Comparison of ENCODE assay signal across 25 cellular contexts in the genomic region with DNA sequence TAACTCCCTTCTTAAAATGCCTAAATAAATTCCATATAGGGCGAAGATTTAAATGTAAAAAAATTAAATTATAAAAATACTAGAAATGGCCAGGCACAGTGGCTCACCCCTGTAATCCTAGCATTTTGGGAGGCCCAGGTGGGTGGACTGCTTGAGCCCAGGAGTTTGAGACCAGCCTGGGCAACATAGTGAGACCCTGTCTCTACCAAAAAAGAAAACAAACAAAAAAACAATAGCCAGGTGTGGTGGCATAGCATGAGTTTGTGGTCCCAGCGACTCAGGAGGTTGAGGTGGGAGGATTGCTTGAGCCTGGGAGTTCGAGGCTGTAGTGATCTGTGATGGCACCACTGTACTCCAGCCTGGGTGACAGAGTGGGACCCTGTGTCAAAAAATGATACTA. TPM values are rescaled to one million over a fixed set of nuclear protein-coding genes. Genes with fewer than 3 reads are reported as not detected.
DNase-seq lines count a peak whose midpoint lies in the region; ATAC-seq and TF ChIP-seq lines count a peak whose summit lies in the region.
"Had no signal": no experiment of that assay in that cellular context is flagged by ENCODE, and none has a peak within 500 bp of the region (broad histone marks: within the 10 kb centered on the region; RNA-seq: fewer than 3 reads in every experiment).

No MANE protein-coding gene starts in this region.

- H3K4me1 ChIP-seq in heart left ventricle (peaks cover 0 to 64% (median 37%) of the 10 kb centered on the region in 12 donors), heart right ventricle (peaks cover 5 to 71% (median 46%) of the 10 kb centered on the region in 9 donors), adipocyte (ENCODE audit: control insufficient read depth, insufficient read depth, low read length) (peaks cover 84% of the 10 kb centered on the region), mesenchymal stem cell (ENCODE audit: control insufficient read depth, insufficient read depth, low read depth, low read length) (peaks cover 2% of the 10 kb centered on the region), skeletal muscle satellite cell (ENCODE audit: control insufficient read depth, insufficient read depth, low read length) (peaks cover 58% of the 10 kb centered on the region)

- H3K9me3 ChIP-seq in heart left ventricle = peaks cover 0 to 3% (median 0%) of the 10 kb centered on the region in 12 donors
- H3K9me3 ChIP-seq in heart right ventricle = no peaks in the 10 kb centered on the region
- no peaks in the 10 kb centered on the region for H3K9me3 ChIP-seq in adipocyte (ENCODE audit: control insufficient read depth, low read length)
- peaks cover 3% of the 10 kb centered on the region for H3K9me3 ChIP-seq in mesenchymal stem cell (ENCODE audit: control insufficient read depth, low read length)
- H3K9me3 ChIP-seq in skeletal muscle satellite cell (replicated peaks; ENCODE audit: low read length) = peaks cover under 1% of the 10 kb centered on the region

- H2BK15ac ChIP-seq in mesenchymal stem cell (ENCODE audit: low read depth, poor library complexity, severe bottlenecking) = no peak overlapping the region

- H2AFZ ChIP-seq in mesenchymal stem cell (ENCODE audit: low read depth, low read length) = no peak overlapping the region

- peak overlapping the region; percentile 64 for H3K9ac ChIP-seq in adipocyte (ENCODE audit: low read length)
- H3K9ac ChIP-seq in mesenchymal stem cell (ENCODE audit: low read length) = peak overlapping the region; percentile 65
- peak overlapping the region; percentile 55 for H3K9ac ChIP-seq in skeletal muscle satellite cell (ENCODE audit: low read depth, low read length)

- H3K4me2 ChIP-seq in mesenchymal stem cell (ENCODE audit: low read length, poor library complexity, severe bottlenecking) = no peak overlapping the region
- H3K4me2 ChIP-seq in skeletal muscle satellite cell (ENCODE audit: low read length) = no peak overlapping the region

- peak overlapping the region in 1 of 2 experiments; percentile 89 for H3K23ac ChIP-seq in mesenchymal stem cell (ENCODE audit: low read length in 2 of 2)

- H3K27ac ChIP-seq in heart left ventricle (peak overlapping the region in 7 of 12 donors; percentile 7 to 95 (median 56)), heart right ventricle (peak overlapping the region in 5 of 10 donors; percentile 43 to 96 (median 59)), mesenchymal stem cell (ENCODE audit: low read length, poor library complexity, severe bottlenecking) (no peak overlapping the region)
- H3K27ac ChIP-seq: 22Rv1 had no signal

- ATAC-seq in heart left ventricle (no peak), heart right ventricle (no peak), T-cell (replicated peaks in 1 of 4) (no peak), HG03469 (IDR thresholded peaks at IDR 0.05; ENCODE audit: unreplicated experiment) (no peak)
- ATAC-seq in activated CD8-positive, alpha-beta T cell treated with anti-CD3 and anti-CD28 coated beads, Interleukin-2, amount 10 ng/mL, durations not matched to agents 7 days and 5 days = no peak
- ATAC-seq: GM12878 had no signal

- H2AK5ac ChIP-seq in mesenchymal stem cell (ENCODE audit: low read length, severe bottlenecking) = no peak overlapping the region

- TF ChIP-seq POLR2A in heart left ventricle (IDR thresholded peaks at IDR 0.05) = no peak

- TF ChIP-seq CTCF in heart left ventricle (IDR thresholded peaks at IDR 0.05) (no peak), heart right ventricle (IDR thresholded peaks at IDR 0.05) (no peak)

- H3K36me3 ChIP-seq in heart left ventricle = no peaks in the 10 kb centered on the region
- H3K36me3 ChIP-seq in heart right ventricle = no peaks in the 10 kb centered on the region
- peaks cover 9% of the 10 kb centered on the region for H3K36me3 ChIP-seq in adipocyte (ENCODE audit: control insufficient read depth, insufficient read depth, low read length, severe bottlenecking)
- no peaks in the 10 kb centered on the region for H3K36me3 ChIP-seq in mesenchymal stem cell (ENCODE audit: control insufficient read depth in 1 of 2, insufficient read depth in 2 of 2, low read depth in 1 of 2, low read length in 2 of 2)
- H3K36me3 ChIP-seq in skeletal muscle satellite cell (ENCODE audit: insufficient read depth, low read length) = no peaks in the 10 kb centered on the region
- H3K36me3 ChIP-seq: MG63 had no signal

- intact Hi-C loops in heart left ventricle (cut with DNase I) = no loop called here
- intact Hi-C loops in heart right ventricle (cut with DNase I) = no loop called here

- POLR2A ChIA-PET in T-cell (lab: Charles Lee) = no interaction called here
- POLR2A ChIA-PET in activated CD8-positive, alpha-beta T cell treated with anti-CD3 and anti-CD28 coated beads, Interleukin-2, amount 10 ng/mL, durations not matched to agents 7 days and 5 days (lab: Charles Lee) = no interaction called here

- no peak overlapping the region for H2BK5ac ChIP-seq in mesenchymal stem cell (ENCODE audit: low read depth, low read length, poor library complexity, severe bottlenecking)

- no peaks in the 10 kb centered on the region for H3K9me3 Mint-ChIP-seq in T-cell
- H3K9me3 Mint-ChIP-seq in activated CD8-positive, alpha-beta T cell treated with anti-CD3 and anti-CD28 coated beads, Interleukin-2, amount 10 ng/mL, durations not matched to agents 7 days and 5 days (ENCODE audit: insufficient read depth) = no peaks in the 10 kb centered on the region
- H3K9me3 Mint-ChIP-seq: CD8-positive, alpha-beta memory T cell had no signal

- CTCF ChIA-PET in T-cell (lab: Charles Lee) = interaction anchor here in 1 of 2 donors (0.6 kb wide), 1 partner anchor 399 kb away, joined by 4 read pairs; no protein-coding TSS in a partner anchor
- CTCF ChIA-PET in activated CD8-positive, alpha-beta T cell treated with anti-CD3 and anti-CD28 coated beads, Interleukin-2, amount 10 ng/mL, durations not matched to agents 7 days and 5 days (lab: Charles Lee) = interaction anchor here (1.2 to 1.6 kb wide), 2 partner anchors 97 to 102 kb away, joined by 5 to 6 read pairs; a partner anchor contains a TSS

- H3K36me3 Mint-ChIP-seq in T-cell = no peaks in the 10 kb centered on the region
- H3K36me3 Mint-ChIP-seq in activated CD8-positive, alpha-beta T cell treated with anti-CD3 and anti-CD28 coated beads, Interleukin-2, amount 10 ng/mL, durations not matched to agents 7 days and 5 days (ENCODE audit: low read depth) = no peaks in the 10 kb centered on the region
- H3K36me3 Mint-ChIP-seq: CD8-positive, alpha-beta memory T cell had no signal

- no peak overlapping the region for H3K14ac ChIP-seq in mesenchymal stem cell (ENCODE audit: low read length in 2 of 2)

- H3K18ac ChIP-seq in mesenchymal stem cell (ENCODE audit: low read depth in 1 of 2, low read length in 2 of 2) = peak overlapping the region in 1 of 2 experiments; percentile 21

- H3K4me3 ChIP-seq in heart left ventricle = no peak overlapping the region
- no peak overlapping the region for H3K4me3 ChIP-seq in heart right ventricle
- no peak overlapping the region for H3K4me3 ChIP-seq in adipocyte (ENCODE audit: low read length)
- no peak overlapping the region for H3K4me3 ChIP-seq in mesenchymal stem cell (ENCODE audit: insufficient read depth in 1 of 2, low read depth in 1 of 2, low read length in 2 of 2)
- no peak overlapping the region for H3K4me3 ChIP-seq in skeletal muscle satellite cell (ENCODE audit: low read length)
- H3K4me3 ChIP-seq: GM12878, MG63 had no signal

- no peak overlapping the region for H4K8ac ChIP-seq in mesenchymal stem cell (ENCODE audit: low read length)

- H3K27ac Mint-ChIP-seq in T-cell = no peak overlapping the region
- H3K27ac Mint-ChIP-seq in activated CD8-positive, alpha-beta T cell treated with anti-CD3 and anti-CD28 coated beads, Interleukin-2, amount 10 ng/mL, durations not matched to agents 7 days and 5 days = no peak overlapping the region
- H3K27ac Mint-ChIP-seq: B cell; CD14-positive monocyte; CD8-positive, alpha-beta memory T cell had no signal

- no peak overlapping the region for H3K4me3 Mint-ChIP-seq in T-cell
- H3K4me3 Mint-ChIP-seq in activated CD8-positive, alpha-beta T cell treated with anti-CD3 and anti-CD28 coated beads, Interleukin-2, amount 10 ng/mL, durations not matched to agents 7 days and 5 days = no peak overlapping the region
- H3K4me3 Mint-ChIP-seq: B cell; CD14-positive monocyte; CD8-positive, alpha-beta memory T cell had no signal

- no peaks in the 10 kb centered on the region for H3K27me3 Mint-ChIP-seq in T-cell
- peaks cover 3% of the 10 kb centered on the region for H3K27me3 Mint-ChIP-seq in activated CD8-positive, alpha-beta T cell treated with anti-CD3 and anti-CD28 coated beads, Interleukin-2, amount 10 ng/mL, durations not matched to agents 7 days and 5 days (ENCODE audit: low read depth)
- H3K27me3 Mint-ChIP-seq: CD8-positive, alpha-beta memory T cell had no signal

- no peaks in the 10 kb centered on the region for H3K27me3 ChIP-seq in heart left ventricle
- no peaks in the 10 kb centered on the region for H3K27me3 ChIP-seq in heart right ventricle
- no peaks in the 10 kb centered on the region for H3K27me3 ChIP-seq in adipocyte (replicated peaks; ENCODE audit: control insufficient read depth, insufficient read depth, low read length)
- H3K27me3 ChIP-seq in mesenchymal stem cell (ENCODE audit: control insufficient read depth in 1 of 2, insufficient read depth in 1 of 2, low read length in 2 of 2) = no peaks in the 10 kb centered on the region
- H3K27me3 ChIP-seq in skeletal muscle satellite cell (ENCODE audit: control insufficient read depth, insufficient read depth, low read length) = no peaks in the 10 kb centered on the region
- H3K27me3 ChIP-seq: MG63 had no signal

- H2BK120ac ChIP-seq in mesenchymal stem cell (ENCODE audit: low read depth, low read length) = no peak overlapping the region

- H4K91ac ChIP-seq in mesenchymal stem cell (ENCODE audit: low read length) = no peak overlapping the region

- H2BK12ac ChIP-seq in mesenchymal stem cell (ENCODE audit: low read length in 2 of 2) = no peak overlapping the region

- WGBS in heart left ventricle, 4 donors = 95 to 100% (median 98%) methylated on average over 3 of the region's 3 CpGs
- WGBS in heart right ventricle, 2 donors = 96 to 97% methylated on average over 3 of the region's 3 CpGs
- WGBS in mesenchymal stem cell = 90% methylated on average over 2 of the region's 3 CpGs

- DNase-seq in heart left ventricle (no peak), heart right ventricle (no peak), adipocyte (ENCODE audit: low read depth) (no peak), mesenchymal stem cell (no peak), T-cell (no peak)
- DNase-seq in activated CD8-positive, alpha-beta T cell treated with anti-CD3 and anti-CD28 coated beads, Interleukin-2, amount 10 ng/mL, durations not matched to agents 7 days and 5 days = no peak
- DNase-seq: CD8-positive, alpha-beta memory T cell; DMS 273 treated with DMSO at 0.1 percent for 48 hours; DMS79; GDM1; KG1; MG63; NCI-H1105 treated with DMSO at 0.1 percent for 48 hours; NCI-H2029; NCI-H526; NCI-H82; NK-92 treated with Interleukin-12 subunit alpha and Interleukin-12 subunit beta, amount 100 ng/mL, for 24 hours; RPMI8226; SHP77 had no signal

- H3K4me1 Mint-ChIP-seq in T-cell = no peaks in the 10 kb centered on the region
- H3K4me1 Mint-ChIP-seq in activated CD8-positive, alpha-beta T cell treated with anti-CD3 and anti-CD28 coated beads, Interleukin-2, amount 10 ng/mL, durations not matched to agents 7 days and 5 days (ENCODE audit: low read depth) = peaks cover 8% of the 10 kb centered on the region
- H3K4me1 Mint-ChIP-seq: B cell; CD8-positive, alpha-beta memory T cell had no signal

- peak overlapping the region in 1 of 2 experiments; percentile 34 for H3K4ac ChIP-seq in mesenchymal stem cell (ENCODE audit: low read depth in 1 of 2, low read length in 2 of 2)

- H3K79me1 ChIP-seq in mesenchymal stem cell (replicated peaks; ENCODE audit: low read length, poor library complexity, severe bottlenecking) = peaks cover 10% of the 10 kb centered on the region

RNA-seq across cellular contexts. Expression of a gene that starts 17.8 kb away (rescaled TPM):
- 100 to 1,000 TPM in 7 of 9 donors, 10 to 100 TPM in 2; 75.5 to 346 (median 165) TPM for total RNA-seq in heart left ventricle
- polyA plus RNA-seq in heart left ventricle = 100 to 1,000 TPM in 1 of 2 donors, 10 to 100 TPM in 1; 36.9 to 133 TPM
- 100 to 1,000 TPM; 105 to 235 (median 132) TPM for total RNA-seq in heart right ventricle
- 10 to 100 TPM; 32.8 to 64.1 TPM for polyA plus RNA-seq in heart right ventricle
- 42.3 TPM for polyA plus RNA-seq in mesenchymal stem cell (2013, experiment 1 of 2)
- polyA plus RNA-seq in mesenchymal stem cell (2013, experiment 2 of 2) = 43.1 TPM
- total RNA-seq in skeletal muscle satellite cell (2012; rRNA removed) = 1.0 and 13.1 TPM in 2 replicates
- 1 to 10 TPM in 4 of 5 donors, under 1 TPM in 1; 0.82 to 2.9 (median 1.5) TPM for total RNA-seq in T-cell
- 10 to 100 TPM; 10.8 to 14.0 TPM for total RNA-seq in activated CD8-positive, alpha-beta T cell treated with anti-CD3 and anti-CD28 coated beads, Interleukin-2, amount 10 ng/mL, durations not matched to agents 7 days and 5 days

RNA-seq across cellular contexts. Expression of a gene that starts 46.3 kb away (rescaled TPM):
- 10 to 100 TPM; 24.3 to 74.9 (median 61.0) TPM for total RNA-seq in heart left ventricle
- polyA plus RNA-seq in heart left ventricle = 10 to 100 TPM; 31.5 to 94.7 TPM
- total RNA-seq in heart right ventricle = 10 to 100 TPM; 51.2 to 65.6 (median 59.2) TPM
- polyA plus RNA-seq in heart right ventricle = 10 to 100 TPM; 22.7 to 94.6 TPM
- polyA plus RNA-seq in mesenchymal stem cell (2013, experiment 1 of 2) = 80.5 TPM
- 87.1 TPM for polyA plus RNA-seq in mesenchymal stem cell (2013, experiment 2 of 2)
- 55.3 and 65.4 TPM in 2 replicates for total RNA-seq in skeletal muscle satellite cell (2012; rRNA removed)
- total RNA-seq in T-cell = 10 to 100 TPM; 41.1 to 91.2 (median 75.5) TPM
- 100 to 1,000 TPM; 174 to 189 TPM for total RNA-seq in activated CD8-positive, alpha-beta T cell treated with anti-CD3 and anti-CD28 coated beads, Interleukin-2, amount 10 ng/mL, durations not matched to agents 7 days and 5 days

Comparison
In these comparisons a context has a peak if more than half of its experiments do, and no peak if none do; other contexts are left out.
1. RNA of a gene that starts 17.8 kb away (total RNA-seq): 75.5 to 346 TPM in heart left ventricle and 105 to 235 TPM in heart right ventricle; 10.8 to 14.0 TPM in activated CD8-positive, alpha-beta T cell treated with anti-CD3 and anti-CD28 coated beads, Interleukin-2, amount 10 ng/mL, durations not matched to agents 7 days and 5 days and 0.82 to 2.9 TPM in T-cell; every median in the first group is over 4 times any median in the second.
2. Peak in every context shown above with its lines, with median percentiles within 50 percentile points of each other: H3K9ac ChIP-seq.